ENCODE assay signal across 1 cellular context in the genomic region with DNA sequence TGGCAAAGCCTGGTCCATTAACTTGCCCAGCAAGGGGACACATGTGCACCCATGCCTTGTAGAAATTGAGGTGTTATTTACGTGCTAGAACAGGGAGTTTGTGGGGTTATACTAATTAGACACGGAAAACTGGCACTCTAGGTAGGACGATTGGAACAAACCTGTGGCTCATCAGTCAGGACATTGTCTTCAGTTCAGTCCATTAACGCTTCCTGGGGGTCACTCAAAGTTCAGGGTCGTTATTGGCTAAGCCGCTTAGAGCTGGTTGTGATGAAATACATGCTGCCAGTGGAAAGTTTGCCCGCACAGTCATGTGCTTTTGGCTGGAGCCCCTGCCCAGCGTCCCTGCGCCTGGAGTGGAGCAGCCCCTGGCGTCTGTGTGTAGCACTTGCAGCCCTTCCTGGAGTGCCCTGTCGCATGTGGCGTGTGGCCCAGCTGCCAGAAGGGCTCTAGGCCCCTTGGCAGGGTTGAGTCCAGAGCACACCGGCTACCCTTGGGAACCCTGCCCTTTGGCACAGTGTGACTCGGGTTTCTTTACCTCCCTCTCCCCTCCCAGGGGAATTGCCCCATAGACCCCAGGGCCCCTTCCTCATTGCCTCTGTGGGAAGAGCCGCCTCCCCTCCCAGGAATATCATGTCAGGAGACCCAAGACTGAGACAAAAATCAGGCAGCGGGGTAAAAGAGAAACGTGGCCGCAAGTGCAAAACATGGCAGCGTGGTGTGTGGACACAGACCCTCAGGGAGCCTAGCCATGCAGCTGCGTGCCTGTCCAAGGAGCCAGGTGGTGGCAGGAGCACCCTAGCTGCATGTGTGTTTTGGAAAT.
TF ChIP-seq lines count a peak whose summit lies in the region.

No MANE protein-coding gene starts in this region.

TF ChIP-seq in GM23338, 12 proteins besides CTCF, POLR2A, EP300 and RAD21 (continued from another document):
- TF ChIP-seq ZNF462 (CRISPR knock-in tag; IDR thresholded peaks at IDR 0.05) (no peak), POLR2AphosphoS5 (IDR thresholded peaks at IDR 0.05; ENCODE audit: low read depth) (no peak), EZH2 (IDR thresholded peaks at IDR 0.05; ENCODE audit: low read depth, unreplicated experiment) (no peak), ZNF114 (CRISPR knock-in tag; IDR thresholded peaks at IDR 0.05) (no peak), EZH2phosphoT487 (IDR thresholded peaks at IDR 0.05; ENCODE audit: unreplicated experiment) (no peak), STAT1 (IDR thresholded peaks at IDR 0.05; ENCODE audit: unreplicated experiment) (no peak), CREB1 (CRISPR knock-in tag; IDR thresholded peaks at IDR 0.05; ENCODE audit: low read depth) (no peak), REST (IDR thresholded peaks at IDR 0.05; ENCODE audit: unreplicated experiment) (no peak)
